24 cellular contexts compared by ENCODE assay signal in the genomic region with DNA sequence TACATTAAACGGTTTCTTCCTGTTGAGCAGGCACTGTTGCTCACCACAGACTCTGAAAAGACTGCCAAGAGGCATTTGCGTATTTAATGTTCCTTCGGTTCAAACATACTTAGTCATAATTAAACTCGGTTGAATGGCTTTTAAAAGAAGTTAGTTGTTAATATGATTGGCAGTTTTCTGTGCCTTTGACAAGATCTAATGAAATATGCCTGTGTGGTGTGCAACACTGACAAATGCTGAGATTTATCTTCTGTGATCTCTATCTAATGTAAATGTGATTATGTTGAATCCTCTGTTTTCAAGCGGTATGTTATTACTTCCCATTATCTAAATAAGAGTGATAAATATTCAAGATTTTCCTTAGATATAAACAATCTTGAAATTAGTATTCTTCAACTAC.
DNase-seq lines count a peak whose midpoint lies in the region; ATAC-seq and TF ChIP-seq lines count a peak whose summit lies in the region.
"Had no signal": no experiment of that assay in that cellular context is flagged by ENCODE, and none has a peak within 500 bp of the region (broad histone marks: within the 10 kb centered on the region; RNA-seq: fewer than 3 reads in every experiment).

No MANE protein-coding gene starts in this region.

- no peaks in the 10 kb centered on the region for H3K4me1 ChIP-seq in naive thymus-derived CD4-positive, alpha-beta T cell (ENCODE audit: control insufficient read depth in 2 of 2, insufficient read depth in 2 of 2, low read length in 2 of 2)
- H3K4me1 ChIP-seq in CD4-positive, alpha-beta memory T cell (ENCODE audit: insufficient read depth, low read length): no peaks in the 10 kb centered on the region
- H3K4me1 ChIP-seq: BLaER1 treated with 17β-estradiol and CSF1 and Interleukin-3, amounts not matched to agents 10 nM and 100 nM had no signal

- no peaks in the 10 kb centered on the region for H3K9me2 ChIP-seq in neural cell (ENCODE audit: insufficient read depth, low read length)

- H2AFZ ChIP-seq in neural cell (ENCODE audit: low read depth, low read length): no peak overlapping the region

- no peak overlapping the region for H3K4me2 ChIP-seq in neural cell (ENCODE audit: low read length)
- H3K4me2 ChIP-seq: BLaER1 treated with 17β-estradiol and CSF1 and Interleukin-3, amounts not matched to agents 10 nM and 100 nM had no signal

- CTCF ChIA-PET in naive thymus-derived CD4-positive, alpha-beta T cell (lab: Charles Lee): interaction anchor here (0.5 kb wide), 1 partner anchor 1315 kb away, joined by 3 read pairs; no protein-coding TSS in a partner anchor
- CTCF ChIA-PET in CD4-positive, alpha-beta memory T cell (lab: Charles Lee; ENCODE audit: partially characterized antibody): no interaction called here

- no peak for TF ChIP-seq CTCF in neural cell (IDR thresholded peaks at IDR 0.05; ENCODE audit: poor library complexity, severe bottlenecking)

- no peaks in the 10 kb centered on the region for H3K9me3 ChIP-seq in SK-N-MC (ENCODE audit: low read depth, low read length)
- H3K9me3 ChIP-seq in neural cell (ENCODE audit: low read length): no peaks in the 10 kb centered on the region
- H3K9me3 ChIP-seq in naive thymus-derived CD4-positive, alpha-beta T cell (ENCODE audit: control insufficient read depth in 2 of 3, low read length in 3 of 3): peaks cover 0 to 3% (median 0%) of the 10 kb centered on the region in 3 experiments
- peaks cover 0 to 7% of the 10 kb centered on the region in 2 donors for H3K9me3 ChIP-seq in CD4-positive, alpha-beta memory T cell (ENCODE audit: control insufficient read depth in 1 of 2, low read length in 2 of 2)
- H3K9me3 ChIP-seq: BLaER1 treated with 17β-estradiol and CSF1 and Interleukin-3, amounts not matched to agents 10 nM and 100 nM had no signal

- peak; percentile 34 for DNase-seq in M059J (ENCODE audit: low read depth)
- DNase-seq in NCI-H69 (lab: John Stamatoyannopoulos, UW): peak; percentile 57
- peak; percentile 14 for DNase-seq in SK-N-MC (ENCODE audit: low read depth, low spot score)
- no peak for DNase-seq in UCSD-AML1 (lab: John Stamatoyannopoulos, UW; ENCODE audit: unreplicated experiment)
- no peak for DNase-seq in naive thymus-derived CD4-positive, alpha-beta T cell
- DNase-seq in CD4-positive, alpha-beta memory T cell: no peak
- DNase-seq: 8988T; AML-193; CD4-positive, alpha-beta T cell; CD8-positive, alpha-beta memory T cell; COR-L47; DMS 273 treated with DMSO at 0.1 percent for 48 hours; DMS153; DMS53; DMS79; DND-41; EL; GDM1 had no signal

- POLR2A ChIA-PET in naive thymus-derived CD4-positive, alpha-beta T cell (lab: Charles Lee): no interaction called here
- POLR2A ChIA-PET in CD4-positive, alpha-beta memory T cell (lab: Charles Lee; ENCODE audit: partially characterized antibody): no interaction called here

- no peak for ATAC-seq in naive thymus-derived CD4-positive, alpha-beta T cell
- no peak for ATAC-seq in HG03469 (IDR thresholded peaks at IDR 0.05; ENCODE audit: unreplicated experiment)
- ATAC-seq: GM12878 had no signal

- H3K4me3 ChIP-seq in SK-N-MC (no peak overlapping the region), neural cell (ENCODE audit: low read length) (no peak overlapping the region)
- H3K4me3 ChIP-seq in naive thymus-derived CD4-positive, alpha-beta T cell (ENCODE audit: low read length): no peak overlapping the region
- no peak overlapping the region for H3K4me3 ChIP-seq in CD4-positive, alpha-beta memory T cell (ENCODE audit: low read length in 2 of 2)
- H3K4me3 ChIP-seq: BLaER1 treated with 17β-estradiol and CSF1 and Interleukin-3, amounts not matched to agents 10 nM and 100 nM; GM12878 had no signal

- H3K27me3 Mint-ChIP-seq in naive thymus-derived CD4-positive, alpha-beta T cell: no peaks in the 10 kb centered on the region
- no peaks in the 10 kb centered on the region for H3K27me3 Mint-ChIP-seq in CD4-positive, alpha-beta memory T cell
- H3K27me3 Mint-ChIP-seq: B cell; CD4-positive, alpha-beta T cell had no signal

- H3K4me1 Mint-ChIP-seq in naive thymus-derived CD4-positive, alpha-beta T cell: no peaks in the 10 kb centered on the region
- H3K4me1 Mint-ChIP-seq in CD4-positive, alpha-beta memory T cell: no peaks in the 10 kb centered on the region
- H3K4me1 Mint-ChIP-seq: B cell; CD8-positive, alpha-beta memory T cell had no signal

- H3K27ac ChIP-seq in SK-N-MC: no peak overlapping the region
- H3K27ac ChIP-seq in neural cell (ENCODE audit: low read length): no peak overlapping the region
- no peak overlapping the region for H3K27ac ChIP-seq in naive thymus-derived CD4-positive, alpha-beta T cell (ENCODE audit: low read depth, low read length)
- H3K27ac ChIP-seq in CD4-positive, alpha-beta memory T cell (ENCODE audit: low read depth, low read length): no peak overlapping the region
- H3K27ac ChIP-seq: BLaER1 treated with 17β-estradiol and CSF1 and Interleukin-3, amounts not matched to agents 10 nM and 100 nM; C4-2B had no signal

- H3K9ac ChIP-seq in SK-N-MC (ENCODE audit: insufficient read length): no peak overlapping the region
- H3K9ac ChIP-seq in neural cell (ENCODE audit: low read length): no peak overlapping the region
- H3K9ac ChIP-seq: BLaER1 treated with 17β-estradiol and CSF1 and Interleukin-3, amounts not matched to agents 10 nM and 100 nM had no signal

- intact Hi-C loops in naive thymus-derived CD4-positive, alpha-beta T cell (cut with micrococcal nuclease): no loop called here
- intact Hi-C loops in CD4-positive, alpha-beta memory T cell (cut with micrococcal nuclease): no loop called here

- no peaks in the 10 kb centered on the region for H3K36me3 Mint-ChIP-seq in naive thymus-derived CD4-positive, alpha-beta T cell
- no peaks in the 10 kb centered on the region for H3K36me3 Mint-ChIP-seq in CD4-positive, alpha-beta memory T cell
- H3K36me3 Mint-ChIP-seq: CD8-positive, alpha-beta memory T cell had no signal

- no peaks in the 10 kb centered on the region for H3F3A ChIP-seq in neural cell (ENCODE audit: insufficient read depth, low read length, poor library complexity, severe bottlenecking)

- no peak overlapping the region for H3K4me3 Mint-ChIP-seq in naive thymus-derived CD4-positive, alpha-beta T cell
- no peak overlapping the region for H3K4me3 Mint-ChIP-seq in CD4-positive, alpha-beta memory T cell
- H3K4me3 Mint-ChIP-seq: B cell; CD4-positive, alpha-beta T cell; CD8-positive, alpha-beta memory T cell had no signal

- no peaks in the 10 kb centered on the region for H3K79me2 ChIP-seq in neural cell (replicated peaks; ENCODE audit: insufficient read depth, low read length)

- H4K20me1 ChIP-seq in neural cell (ENCODE audit: insufficient read depth): no peaks in the 10 kb centered on the region
- H4K20me1 ChIP-seq: BLaER1 treated with 17β-estradiol and CSF1 and Interleukin-3, amounts not matched to agents 10 nM and 100 nM had no signal

- H3K36me3 ChIP-seq in SK-N-MC (ENCODE audit: insufficient read depth, low read length) (no peaks in the 10 kb centered on the region), neural cell (ENCODE audit: insufficient read depth, low read length) (no peaks in the 10 kb centered on the region)
- no peaks in the 10 kb centered on the region for H3K36me3 ChIP-seq in naive thymus-derived CD4-positive, alpha-beta T cell (ENCODE audit: control insufficient read depth in 2 of 3, insufficient read depth in 3 of 3, low read length in 3 of 3)
- no peaks in the 10 kb centered on the region for H3K36me3 ChIP-seq in CD4-positive, alpha-beta memory T cell (ENCODE audit: insufficient read depth, low read length)
- H3K36me3 ChIP-seq: BLaER1 treated with 17β-estradiol and CSF1 and Interleukin-3, amounts not matched to agents 10 nM and 100 nM had no signal

- TF ChIP-seq EP300 in neural cell (conservative IDR thresholded peaks at IDR 0.05; ENCODE audit: poor library complexity, severe bottlenecking): peak; percentile 83

- no peak overlapping the region for H3K27ac Mint-ChIP-seq in naive thymus-derived CD4-positive, alpha-beta T cell
- H3K27ac Mint-ChIP-seq in CD4-positive, alpha-beta memory T cell: no peak overlapping the region
- H3K27ac Mint-ChIP-seq: B cell; CD4-positive, alpha-beta T cell; CD8-positive, alpha-beta memory T cell had no signal

- no peaks in the 10 kb centered on the region for H3K27me3 ChIP-seq in neural cell (ENCODE audit: insufficient read depth, low read depth, low read length)
- no peaks in the 10 kb centered on the region for H3K27me3 ChIP-seq in naive thymus-derived CD4-positive, alpha-beta T cell (ENCODE audit: control insufficient read depth in 2 of 2, insufficient read depth in 2 of 2, low read length in 2 of 2)
- no peaks in the 10 kb centered on the region for H3K27me3 ChIP-seq in CD4-positive, alpha-beta memory T cell (ENCODE audit: insufficient read depth, low read length)
- H3K27me3 ChIP-seq: BLaER1 treated with 17β-estradiol and CSF1 and Interleukin-3, amounts not matched to agents 10 nM and 100 nM had no signal

- TF ChIP-seq RAD21 in neural cell (conservative IDR thresholded peaks at IDR 0.05): no peak

- peaks cover 3 to 48% (median 13%) of the 10 kb centered on the region in 11 donors for H3K9me3 Mint-ChIP-seq in naive thymus-derived CD4-positive, alpha-beta T cell
- H3K9me3 Mint-ChIP-seq in CD4-positive, alpha-beta memory T cell: peaks cover 4 to 46% (median 26%) of the 10 kb centered on the region in 8 donors

TF ChIP-seq in neural cell, 6 proteins besides CTCF, POLR2A, EP300 and RAD21 (continues in another document):
- no peak for TF ChIP-seq SMC3 (conservative IDR thresholded peaks at IDR 0.05; ENCODE audit: poor library complexity)
- TF ChIP-seq TAF1 (IDR thresholded peaks at IDR 0.05; ENCODE audit: low read depth): no peak
- no peak for TF ChIP-seq MXI1 (conservative IDR thresholded peaks at IDR 0.05; ENCODE audit: poor library complexity, severe bottlenecking)
- no peak for TF ChIP-seq EZH2 (IDR thresholded peaks at IDR 0.05; ENCODE audit: borderline replicate concordance, insufficient read depth, low read length, poor library complexity, severe bottlenecking)
- TF ChIP-seq POLR2AphosphoS5 (IDR thresholded peaks at IDR 0.05): peak; percentile 84

Comparison
In these comparisons a context has a peak if more than half of its experiments do, and no peak if none do; other contexts are left out.
1. DNase-seq: peak in M059J (single experiment), NCI-H69 (single experiment) and SK-N-MC (single experiment); none in UCSD-AML1 (single experiment), naive thymus-derived CD4-positive, alpha-beta T cell (0 of 9) and CD4-positive, alpha-beta memory T cell (0 of 5).